Comparison of ENCODE assay signal across 36 cellular contexts in genomic region chr12:107788281-107788680, GRCh38. TPM values are rescaled to one million over a fixed set of nuclear protein-coding genes. Genes with fewer than 3 reads are reported as not detected.
"Had no signal": no experiment of that assay in that cellular context is flagged by ENCODE, and none has a peak within 500 bp of the region (broad histone marks: within the 10 kb centered on the region; RNA-seq: fewer than 3 reads in every experiment).

No MANE protein-coding gene starts in this region.

- H3K27ac ChIP-seq: ascending aorta, breast epithelium, cardiac muscle cell, colonic mucosa, epithelial cell of prostate, esophagus squamous epithelium, gastroesophageal sphincter, WERI-Rb-1 had no signal

- H3K36me3 Mint-ChIP-seq: activated naive CD4-positive, alpha-beta T cell treated with anti-CD3 and anti-CD28 coated beads, Interleukin-2, amount 10 ng/mL, durations not matched to agents 7 days and 5 days; brain; T-cell had no signal

- H3K9me3 Mint-ChIP-seq: activated naive CD4-positive, alpha-beta T cell treated with anti-CD3 and anti-CD28 coated beads, Interleukin-2, amount 50 U/mL, for 72 hours; T-helper 1 cell treated with Interleukin-12 subunit alpha and Interleukin-12 subunit beta and Interleukin-4 antibody, amounts not matched to agents 30 μg/mL and 1 μg/mL, for 36 hours had no signal

- H3K36me3 ChIP-seq: ascending aorta, breast epithelium, cardiac muscle cell, colonic mucosa, esophagus squamous epithelium, gastroesophageal sphincter, WERI-Rb-1 had no signal

- H3K27ac Mint-ChIP-seq: activated B cell treated with CpG ODN at 0.5 μM for 24 hours; activated CD8-positive, alpha-beta T cell treated with anti-CD3 and anti-CD28 coated beads for 36 hours; activated naive CD4-positive, alpha-beta T cell treated with anti-CD3 and anti-CD28 coated beads, Interleukin-2, amount 10 ng/mL, durations not matched to agents 7 days and 5 days; activated naive CD4-positive, alpha-beta T cell treated with anti-CD3 and anti-CD28 coated beads, Interleukin-2, amount 50 U/mL, for 72 hours; activated naive CD8-positive, alpha-beta T cell treated with anti-CD3 and anti-CD28 coated beads, Interleukin-2, amount 10 ng/mL, durations not matched to agents 7 days and 5 days; activated T-cell treated with anti-CD3 and anti-CD28 coated beads, Interleukin-2, amount 50 U/mL, for 72 hours; brain; T-cell; T-helper 1 cell treated with Interleukin-12 subunit alpha and Interleukin-12 subunit beta and Interleukin-4 antibody, amounts not matched to agents 30 μg/mL and 1 μg/mL, for 36 hours had no signal

- ATAC-seq: activated CD4-positive, CD25-positive, alpha-beta regulatory T cell treated with anti-CD3 and anti-CD28 coated beads, Interleukin-2, amount 50 U/mL, for 24 hours; activated CD8-positive, alpha-beta T cell treated with anti-CD3 and anti-CD28 coated beads for 36 hours; activated naive CD4-positive, alpha-beta T cell treated with anti-CD3 and anti-CD28 coated beads, Interleukin-2, amount 50 U/mL, for 72 hours; activated T-cell treated with anti-CD3 and anti-CD28 coated beads, Interleukin-2, amount 50 U/mL, for 72 hours; gastroesophageal sphincter; T-cell had no signal

- DNase-seq: activated B cell treated with CpG ODN at 0.5 μM for 24 hours; activated CD4-positive, alpha-beta T cell treated with anti-CD3 and anti-CD28 coated beads for 48 hours; activated CD4-positive, alpha-beta T cell treated with anti-CD3 and anti-CD28 coated beads, Interleukin-2, amount 50 U/mL, for 1 hour; activated CD4-positive, alpha-beta T cell treated with anti-CD3 and anti-CD28 coated beads, Interleukin-2, amount 50 U/mL, for 48 hours; activated CD8-positive, alpha-beta memory T cell treated with anti-CD3 and anti-CD28 coated beads for 24 hours; activated CD8-positive, alpha-beta T cell treated with anti-CD3 and anti-CD28 coated beads for 36 hours; activated gamma-delta T cell; activated naive CD4-positive, alpha-beta T cell; activated naive CD4-positive, alpha-beta T cell treated with anti-CD3 and anti-CD28 coated beads, Interleukin-2, amount 10 ng/mL, durations not matched to agents 7 days and 5 days; activated naive CD8-positive, alpha-beta T cell treated with anti-CD3 and anti-CD28 coated beads, Interleukin-2, amount 10 ng/mL, durations not matched to agents 7 days and 5 days; activated T-cell treated with anti-CD3 and anti-CD28 coated beads, Interleukin-2, amount 50 U/mL, for 1 hour; activated T-cell treated with anti-CD3 and anti-CD28 coated beads, Interleukin-2, amount 50 U/mL, for 72 hours; central memory CD4-positive, alpha-beta T cell; cerebellar nuclear complex; colonic mucosa; effector CD8-positive, alpha-beta T cell; esophagus squamous epithelium; foreskin melanocyte; T-cell; T1000 had no signal

- H3K9me3 ChIP-seq: ascending aorta, breast epithelium, colonic mucosa, esophagus squamous epithelium, gastroesophageal sphincter had no signal

- H3K4me1 ChIP-seq: ascending aorta, breast epithelium, colonic mucosa, esophagus squamous epithelium, gastroesophageal sphincter had no signal

- H3K4me1 Mint-ChIP-seq: activated naive CD4-positive, alpha-beta T cell treated with anti-CD3 and anti-CD28 coated beads, Interleukin-2, amount 10 ng/mL, durations not matched to agents 7 days and 5 days; brain; T-cell had no signal

- H3K4me3 Mint-ChIP-seq: activated B cell treated with CpG ODN at 0.5 μM for 24 hours; activated CD8-positive, alpha-beta T cell treated with anti-CD3 and anti-CD28 coated beads for 36 hours; activated naive CD4-positive, alpha-beta T cell treated with anti-CD3 and anti-CD28 coated beads, Interleukin-2, amount 10 ng/mL, durations not matched to agents 7 days and 5 days; activated naive CD8-positive, alpha-beta T cell treated with anti-CD3 and anti-CD28 coated beads, Interleukin-2, amount 10 ng/mL, durations not matched to agents 7 days and 5 days; activated T-cell treated with anti-CD3 and anti-CD28 coated beads, Interleukin-2, amount 50 U/mL, for 72 hours; brain; T-cell; T-helper 1 cell treated with Interleukin-12 subunit alpha and Interleukin-12 subunit beta and Interleukin-4 antibody, amounts not matched to agents 30 μg/mL and 1 μg/mL, for 36 hours had no signal

- H3K27me3 Mint-ChIP-seq: activated CD8-positive, alpha-beta T cell treated with anti-CD3 and anti-CD28 coated beads for 36 hours had no signal

- H3K4me3 ChIP-seq: ascending aorta, breast epithelium, cardiac muscle cell, colonic mucosa, esophagus squamous epithelium, gastroesophageal sphincter had no signal

- H3K27me3 ChIP-seq: ascending aorta, breast epithelium, colonic mucosa had no signal

RNA-seq across cellular contexts. Expression of gene ASCL4, which starts 13.8 kb away (rescaled TPM):
- total RNA-seq: activated B cell treated with CpG ODN at 0.5 μM for 24 hours; activated CD8-positive, alpha-beta T cell treated with anti-CD3 and anti-CD28 coated beads for 36 hours; activated naive CD4-positive, alpha-beta T cell treated with anti-CD3 and anti-CD28 coated beads, Interleukin-2, amount 50 U/mL, for 72 hours; activated naive CD8-positive, alpha-beta T cell treated with anti-CD3 and anti-CD28 coated beads, Interleukin-2, amount 10 ng/mL, durations not matched to agents 7 days and 5 days; activated T-cell treated with anti-CD3 and anti-CD28 coated beads, Interleukin-2, amount 50 U/mL, for 72 hours; ascending aorta; cardiac muscle cell; colonic mucosa; dermis microvascular lymphatic vessel endothelial cell; endothelial cell of umbilical vein; fibroblast of lung; fibroblast of villous mesenchyme; gastroesophageal sphincter; glomerular endothelial cell; T-cell; T-helper 2 cell treated with Interferon-gamma antibody and Interleukin-4, amounts not matched to agents 100 ng/mL and 5 ng/mL, for 36 hours had no signal
- polyA plus RNA-seq: cardiac muscle cell, endothelial cell of umbilical vein, fibroblast of lung had no signal
